ENCODE assay signal across 8 cellular contexts in genomic region chr19:41541990-41542584, GRCh38. TPM values are rescaled to one million over a fixed set of nuclear protein-coding genes. Genes with fewer than 3 reads are reported as not detected.
DNase-seq lines count a peak whose midpoint lies in the region; ATAC-seq, FAIRE-seq and TF ChIP-seq lines count a peak whose summit lies in the region.

No MANE protein-coding gene starts in this region.

- DNase-seq in GM06990 (ENCODE audit: extremely low read depth, insufficient read length) (no peak), NB4 (ENCODE audit: low read depth) (peak; percentile 63), neuronal stem cell (ENCODE audit: low spot score) (peak; percentile 63), aorta (peak; percentile 71 to 78), 8988T (no peak), GOT3 (lab: John Stamatoyannopoulos, UW) (no peak)
- DNase-seq in activated CD4-positive, alpha-beta memory T cell treated with anti-CD3 and anti-CD28 coated beads, Interleukin-2, amount 10 ng/mL, durations not matched to agents 7 days and 5 days = peak; percentile 86

- no peaks in the 10 kb centered on the region for H3K9me3 Mint-ChIP-seq in activated CD4-positive, alpha-beta memory T cell treated with anti-CD3 and anti-CD28 coated beads, Interleukin-2, amount 10 ng/mL, durations not matched to agents 7 days and 5 days

- H3K9me3 ChIP-seq in neuronal stem cell (replicated peaks in 1 of 2; ENCODE audit: control insufficient read depth in 2 of 2, insufficient read depth in 1 of 2, low read depth in 1 of 2, low read length in 2 of 2) (peaks cover 2 to 5% of the 10 kb centered on the region in 2 donors), aorta (ENCODE audit: control insufficient read depth, low read length) (peaks cover 5% of the 10 kb centered on the region)

- CTCF ChIA-PET in activated CD4-positive, alpha-beta memory T cell treated with anti-CD3 and anti-CD28 coated beads, Interleukin-2, amount 10 ng/mL, durations not matched to agents 7 days and 5 days (lab: Charles Lee) = interaction anchor here (0.9 to 15.4 kb wide), 15 partner anchors 8 to 102 kb away, joined by 3 to 193 read pairs (median 5); partner anchors contain the start of genes CEACAM21 and DMAC2

- POLR2A ChIA-PET in activated CD4-positive, alpha-beta memory T cell treated with anti-CD3 and anti-CD28 coated beads, Interleukin-2, amount 10 ng/mL, durations not matched to agents 7 days and 5 days (lab: Charles Lee) = interaction anchor here (0.9 to 1.4 kb wide), 3 partner anchors 22 to 29 kb away, joined by 3 to 12 read pairs (median 5); no protein-coding TSS in a partner anchor

- no peak overlapping the region for H4K8ac ChIP-seq in neuronal stem cell (ENCODE audit: low read depth, low read length)

- no peak overlapping the region for H2AK5ac ChIP-seq in neuronal stem cell (ENCODE audit: low read depth, low read length)

- intact Hi-C loops in aorta (cut with DNase I) = no loop called here

- H3K27me3 ChIP-seq in GM06990 (replicated peaks; ENCODE audit: control insufficient read depth, insufficient read depth, low read length) (no peaks in the 10 kb centered on the region), neuronal stem cell (ENCODE audit: control insufficient read depth in 3 of 3, insufficient read depth in 3 of 3, low read depth in 1 of 3, low read length in 3 of 3) (peaks cover 0 to 29% (median 0%) of the 10 kb centered on the region in 3 experiments), aorta (ENCODE audit: control insufficient read depth in 1 of 2, insufficient read depth in 2 of 2, low read length in 1 of 2) (no peaks in the 10 kb centered on the region)

- H2BK5ac ChIP-seq in neuronal stem cell (ENCODE audit: low read length) = no peak overlapping the region

- peaks cover 58% of the 10 kb centered on the region for H3K4me1 Mint-ChIP-seq in activated CD4-positive, alpha-beta memory T cell treated with anti-CD3 and anti-CD28 coated beads, Interleukin-2, amount 10 ng/mL, durations not matched to agents 7 days and 5 days

- H3K27ac Mint-ChIP-seq in activated CD4-positive, alpha-beta memory T cell treated with anti-CD3 and anti-CD28 coated beads, Interleukin-2, amount 10 ng/mL, durations not matched to agents 7 days and 5 days = peak overlapping the region; percentile 8

- H2BK12ac ChIP-seq in neuronal stem cell (ENCODE audit: low read length) = no peak overlapping the region

- no peak overlapping the region for H3K14ac ChIP-seq in neuronal stem cell (ENCODE audit: low read length)

- peak; percentile 74 for TF ChIP-seq CTCF in GM06990 (IDR thresholded peaks at IDR 0.05; ENCODE audit: insufficient read depth, low read length, poor library complexity, severe bottlenecking)
- TF ChIP-seq CTCF in NB4 (IDR thresholded peaks at IDR 0.05; ENCODE audit: low read depth, low read length) = peak; percentile 54

- peak overlapping the region; percentile 26 for H2AFZ ChIP-seq in neuronal stem cell (ENCODE audit: low read length)

- H2BK120ac ChIP-seq in neuronal stem cell (ENCODE audit: low read depth, low read length) = no peak overlapping the region

- H3K4ac ChIP-seq in neuronal stem cell (ENCODE audit: low read length) = no peak overlapping the region

- peaks cover 2 to 4% of the 10 kb centered on the region in 2 donors for H3K4me1 ChIP-seq in neuronal stem cell (ENCODE audit: control insufficient read depth in 2 of 2, insufficient read depth in 1 of 2, low read depth in 1 of 2, low read length in 2 of 2)
- H3K4me1 ChIP-seq in aorta (ENCODE audit: control insufficient read depth in 1 of 2, insufficient read depth in 2 of 2, low read length in 2 of 2) = no peaks in the 10 kb centered on the region

- no peaks in the 10 kb centered on the region for H3K36me3 ChIP-seq in GM06990 (ENCODE audit: control insufficient read depth, insufficient read depth, low read length)
- H3K36me3 ChIP-seq in neuronal stem cell (replicated peaks in 1 of 2; ENCODE audit: control insufficient read depth in 2 of 2, insufficient read depth in 2 of 2, low read length in 2 of 2) = no peaks in the 10 kb centered on the region
- no peaks in the 10 kb centered on the region for H3K36me3 ChIP-seq in aorta (ENCODE audit: control insufficient read depth in 1 of 2, insufficient read depth in 2 of 2, low read length in 1 of 2)

- H3K4me2 ChIP-seq in neuronal stem cell (ENCODE audit: insufficient read depth, low read length, poor library complexity, severe bottlenecking) = no peak overlapping the region

- H3K27ac ChIP-seq in neuronal stem cell (replicated peaks; ENCODE audit: low read length) (no peak overlapping the region), aorta (ENCODE audit: low read depth in 1 of 2, low read length in 2 of 2) (no peak overlapping the region)

- FAIRE-seq in endometrium (lab: Jason Lieb, UNC) = peak; percentile 66

- no peak for ATAC-seq in aorta (ENCODE audit: low FRiP score)

- no peaks in the 10 kb centered on the region for H3K79me1 ChIP-seq in neuronal stem cell (ENCODE audit: low read depth, low read length)

- H3K36me3 Mint-ChIP-seq in activated CD4-positive, alpha-beta memory T cell treated with anti-CD3 and anti-CD28 coated beads, Interleukin-2, amount 10 ng/mL, durations not matched to agents 7 days and 5 days (ENCODE audit: low read depth) = no peaks in the 10 kb centered on the region

- H3K9ac ChIP-seq in neuronal stem cell (ENCODE audit: low read depth, low read length, poor library complexity) = no peak overlapping the region

- peak overlapping the region; percentile 18 for H3K4me3 Mint-ChIP-seq in activated CD4-positive, alpha-beta memory T cell treated with anti-CD3 and anti-CD28 coated beads, Interleukin-2, amount 10 ng/mL, durations not matched to agents 7 days and 5 days

- no peak overlapping the region for H3K18ac ChIP-seq in neuronal stem cell (ENCODE audit: low read length)

- H2BK15ac ChIP-seq in neuronal stem cell (ENCODE audit: low read length) = no peak overlapping the region

- H4K91ac ChIP-seq in neuronal stem cell (ENCODE audit: low read depth, low read length, poor library complexity) = no peak overlapping the region

- WGBS in neuronal stem cell (ENCODE audit: extremely low coverage in 2 of 2, insufficient read length in 2 of 2, insufficient replicate concordance in 1 of 2), 2 donors = no CpG with 5 or more reads among the region's 13 CpGs
- WGBS in aorta, 2 donors = 46 to 50% methylated on average over 13 of the region's 13 CpGs

- no peak for TF ChIP-seq POLR2A in NB4 (IDR thresholded peaks at IDR 0.05; ENCODE audit: extremely low read depth, insufficient read length)

- H3K23ac ChIP-seq in neuronal stem cell (ENCODE audit: low read depth, low read length, poor library complexity) = no peak overlapping the region

- H3K27me3 Mint-ChIP-seq in activated CD4-positive, alpha-beta memory T cell treated with anti-CD3 and anti-CD28 coated beads, Interleukin-2, amount 10 ng/mL, durations not matched to agents 7 days and 5 days = no peaks in the 10 kb centered on the region

- H3K4me3 ChIP-seq in GM06990 (replicated peaks; ENCODE audit: low read depth, low read length) = no peak overlapping the region
- H3K4me3 ChIP-seq in NB4 (ENCODE audit: low read depth, low read length) = no peak overlapping the region
- H3K4me3 ChIP-seq in neuronal stem cell (ENCODE audit: low read length in 2 of 2) = no peak overlapping the region
- no peak overlapping the region for H3K4me3 ChIP-seq in aorta (ENCODE audit: low read length in 2 of 2)

RNA-seq across cellular contexts. Expression of gene CEACAM21, which starts 33.9 kb away (rescaled TPM):
- 10 to 100 TPM; 77.0 to 77.8 TPM for total RNA-seq in activated CD4-positive, alpha-beta memory T cell treated with anti-CD3 and anti-CD28 coated beads, Interleukin-2, amount 10 ng/mL, durations not matched to agents 7 days and 5 days
- polyA plus RNA-seq in neuronal stem cell (2013, experiment 1 of 2) = 1.2 TPM
- polyA plus RNA-seq in neuronal stem cell (2013, experiment 2 of 2) = 0.83 TPM
- 1 to 10 TPM; 1.6 to 3.1 TPM for total RNA-seq in aorta
- under 1 TPM in 1 of 2 donors, not detected in 1; 0.38 TPM for polyA plus RNA-seq in aorta

Comparison
In these comparisons a context has a peak if more than half of its experiments do, and no peak if none do; other contexts are left out.
1. DNase-seq: peak in NB4 (single experiment), activated CD4-positive, alpha-beta memory T cell treated with anti-CD3 and anti-CD28 coated beads, Interleukin-2, amount 10 ng/mL, durations not matched to agents 7 days and 5 days (single experiment), neuronal stem cell (single experiment) and aorta (2 of 2); none in GM06990 (single experiment), 8988T (single experiment) and GOT3 (single experiment).
2. RNA of gene CEACAM21, which starts 33.9 kb away (total RNA-seq): 77.0 to 77.8 TPM in activated CD4-positive, alpha-beta memory T cell treated with anti-CD3 and anti-CD28 coated beads, Interleukin-2, amount 10 ng/mL, durations not matched to agents 7 days and 5 days; 1.6 to 3.1 TPM in aorta; every median in the first group is over 10 times any median in the second.